In genomic region chr3:75294124-75294523, GRCh38 we compare ENCODE assay signal across 8 cellular contexts.
DNase-seq lines count a peak whose midpoint lies in the region; ATAC-seq, FAIRE-seq and TF ChIP-seq lines count a peak whose summit lies in the region.

No MANE protein-coding gene starts in this region.

- H3K4me1 ChIP-seq in H1 (replicated peaks in 1 of 4; ENCODE audit: control insufficient read depth in 3 of 4, insufficient read depth in 4 of 4, low read length in 3 of 4), result no peaks in the 10 kb centered on the region

- peak; percentile 86 to 89 for TF ChIP-seq RAD21 in H1 (IDR thresholded peaks at IDR 0.05 in 1 of 2, conservative IDR thresholded peaks at IDR 0.05 in 1 of 2; ENCODE audit: low read depth in 2 of 2, low read length in 2 of 2)

- H2BK5ac ChIP-seq in H1 (ENCODE audit: low read depth, low read length), result no peak overlapping the region

- CTCF ChIA-PET in H1 (lab: Charles Lee; ENCODE audit: partially characterized antibody), result interaction anchor here (0.6 to 2.2 kb wide), 26 partner anchors 9 to 340 kb away, joined by 3 to 26 read pairs (median 4); no protein-coding TSS in a partner anchor

- POLR2A ChIA-PET in H1 (lab: Charles Lee; ENCODE audit: partially characterized antibody), result no interaction called here

- no peak overlapping the region for H3K4ac ChIP-seq in H1 (replicated peaks; ENCODE audit: insufficient read length, low read depth, low read length)

- no peaks in the 10 kb centered on the region for H3K27me3 ChIP-seq in H1 (replicated peaks in 1 of 4; ENCODE audit: control insufficient read depth in 3 of 4, extremely low read depth in 1 of 4, insufficient read depth in 3 of 4, low read length in 3 of 4)

- H2AK5ac ChIP-seq in H1 (ENCODE audit: low read depth, low read length), result no peak overlapping the region

- TF ChIP-seq POLR2A in H1 (IDR thresholded peaks at IDR 0.05; ENCODE audit: control extremely low read depth in 1 of 2, low read depth in 2 of 2, low read length in 2 of 2), result no peak

- H4K8ac ChIP-seq in H1 (ENCODE audit: extremely low read depth, insufficient read depth, low read length), result no peak overlapping the region

- peak; percentile 80 for FAIRE-seq in H1 (lab: Jason Lieb, UNC)

- H3K14ac ChIP-seq in H1 (ENCODE audit: insufficient read length), result no peak overlapping the region

- H3K36me3 ChIP-seq in H1 (ENCODE audit: control insufficient read depth in 2 of 4, insufficient read depth in 4 of 4, low read length in 3 of 4), result no peaks in the 10 kb centered on the region

- H4K91ac ChIP-seq in H1 (replicated peaks; ENCODE audit: insufficient read length, low read length), result no peak overlapping the region

- H4K20me1 ChIP-seq in H1 (replicated peaks in 1 of 2; ENCODE audit: control insufficient read depth in 1 of 2, insufficient read depth in 2 of 2, low read length in 2 of 2), result no peaks in the 10 kb centered on the region

- H3K27ac ChIP-seq in H1 (ENCODE audit: low read depth, low read length), result no peak overlapping the region

- no peaks in the 10 kb centered on the region for H3K23me2 ChIP-seq in H1 (ENCODE audit: low read depth, low read length)

- no peak overlapping the region for H2BK120ac ChIP-seq in H1 (replicated peaks; ENCODE audit: low read depth, low read length)

- peak; percentile 55 for ATAC-seq in GM21447 (IDR thresholded peaks at IDR 0.05; ENCODE audit: unreplicated experiment)
- no peak for ATAC-seq in HG03025 (IDR thresholded peaks at IDR 0.05; ENCODE audit: low FRiP score, unreplicated experiment)
- no peak for ATAC-seq in HG02571 (IDR thresholded peaks at IDR 0.05; ENCODE audit: unreplicated experiment)

- 25% methylated on average over 4 of the region's 4 CpGs; no CpG with 5 or more reads in 1 of the 2 experiments for WGBS in H1 (ENCODE audit: extremely low coverage in 1 of 2, insufficient coverage in 1 of 2, insufficient read length in 1 of 2, insufficient replicate concordance in 2 of 2, low coverage in 1 of 2, low lambda C conversion rate in 2 of 2, missing lambda C conversion rate in 1 of 2), 2 experiments

- no peak overlapping the region for H2BK15ac ChIP-seq in H1 (ENCODE audit: low read length)

- H4K5ac ChIP-seq in H1 (ENCODE audit: insufficient read length, low read depth, low read length), result no peak overlapping the region

- H3K18ac ChIP-seq in H1 (ENCODE audit: extremely low read depth, low read length), result no peak overlapping the region

- no peak overlapping the region for H3K9ac ChIP-seq in H1 (replicated peaks in 1 of 4; ENCODE audit: extremely low read depth in 1 of 4, low read depth in 3 of 4, low read length in 3 of 4)

- no peak overlapping the region for H3K4me2 ChIP-seq in H1 (ENCODE audit: insufficient read depth in 1 of 2, low read depth in 2 of 2, low read length in 2 of 2)

- peak; percentile 60 to 89 (median 70) for TF ChIP-seq CTCF in H1 (IDR thresholded peaks at IDR 0.05; ENCODE audit: control extremely low read depth in 1 of 3, insufficient read depth in 1 of 3, low read depth in 1 of 3, low read length in 3 of 3)

- no peak overlapping the region for H2AFZ ChIP-seq in H1 (ENCODE audit: low read length)

- no peak overlapping the region for H2BK20ac ChIP-seq in H1 (ENCODE audit: low read length)

- H3K23ac ChIP-seq in H1 (ENCODE audit: insufficient read length), result no peak overlapping the region

- TF ChIP-seq EP300 in H1 (IDR thresholded peaks at IDR 0.05; ENCODE audit: borderline replicate concordance in 1 of 2, low read depth in 2 of 2, low read length in 2 of 2), result no peak

- DNase-seq in EL, result peak; percentile 31
- DNase-seq in NCI-H82 (lab: John Stamatoyannopoulos, UW), result peak; percentile 77
- peak; percentile 7 to 53 for DNase-seq in H1 (ENCODE audit: low read depth in 1 of 2, low spot score in 2 of 2)
- peak; percentile 23 for DNase-seq in midbrain (lab: John Stamatoyannopoulos, UW)
- no peak for DNase-seq in glomerular visceral epithelial cell (ENCODE audit: extremely low spot score)

- no peaks in the 10 kb centered on the region for H3K79me1 ChIP-seq in H1 (ENCODE audit: low read depth, low read length)

- no peaks in the 10 kb centered on the region for H3K79me2 ChIP-seq in H1 (ENCODE audit: control insufficient read depth in 1 of 2, insufficient read depth in 2 of 2, low read length in 2 of 2)

- peaks cover 0 to 3% of the 10 kb centered on the region in 2 experiments; a peak in 1 of 4 replicates for H3K9me3 ChIP-seq in H1 (ENCODE audit: insufficient read depth in 2 of 2, low read depth in 1 of 2, low read length in 1 of 2)

- no peak overlapping the region for H3K56ac ChIP-seq in H1 (replicated peaks; ENCODE audit: insufficient read length, low read depth, low read length)

- no peak overlapping the region for H3K4me3 ChIP-seq in H1 (ENCODE audit: extremely low read depth in 1 of 4, insufficient read depth in 2 of 4, low read depth in 3 of 4, low read length in 4 of 4)

- no peak overlapping the region for H2BK12ac ChIP-seq in H1 (ENCODE audit: low read depth, low read length)

TF ChIP-seq in H1, 55 proteins besides CTCF, POLR2A, EP300 and RAD21:
- no peak for TF ChIP-seq RXRA (IDR thresholded peaks at IDR 0.05; ENCODE audit: insufficient read depth, low read depth, low read length)
- TF ChIP-seq E2F6 (IDR thresholded peaks at IDR 0.05), result no peak
- TF ChIP-seq JUND (IDR thresholded peaks at IDR 0.05; ENCODE audit: low read length), result no peak
- no peak for TF ChIP-seq TAF1 (IDR thresholded peaks at IDR 0.05; ENCODE audit: low read depth, low read length)
- TF ChIP-seq SUZ12 (IDR thresholded peaks at IDR 0.05; ENCODE audit: low read length), result no peak
- TF ChIP-seq ATF3 (IDR thresholded peaks at IDR 0.05; ENCODE audit: insufficient read depth, low read depth, low read length), result no peak
- no peak for TF ChIP-seq SP2 (IDR thresholded peaks at IDR 0.05; ENCODE audit: low read length)
- TF ChIP-seq BRCA1 (IDR thresholded peaks at IDR 0.05; ENCODE audit: low read depth, low read length), result no peak
TF ChIP-seq in H1: peak in this region for 0.
